Comparison of ENCODE assay signal across 15 cellular contexts in the genomic region with DNA sequence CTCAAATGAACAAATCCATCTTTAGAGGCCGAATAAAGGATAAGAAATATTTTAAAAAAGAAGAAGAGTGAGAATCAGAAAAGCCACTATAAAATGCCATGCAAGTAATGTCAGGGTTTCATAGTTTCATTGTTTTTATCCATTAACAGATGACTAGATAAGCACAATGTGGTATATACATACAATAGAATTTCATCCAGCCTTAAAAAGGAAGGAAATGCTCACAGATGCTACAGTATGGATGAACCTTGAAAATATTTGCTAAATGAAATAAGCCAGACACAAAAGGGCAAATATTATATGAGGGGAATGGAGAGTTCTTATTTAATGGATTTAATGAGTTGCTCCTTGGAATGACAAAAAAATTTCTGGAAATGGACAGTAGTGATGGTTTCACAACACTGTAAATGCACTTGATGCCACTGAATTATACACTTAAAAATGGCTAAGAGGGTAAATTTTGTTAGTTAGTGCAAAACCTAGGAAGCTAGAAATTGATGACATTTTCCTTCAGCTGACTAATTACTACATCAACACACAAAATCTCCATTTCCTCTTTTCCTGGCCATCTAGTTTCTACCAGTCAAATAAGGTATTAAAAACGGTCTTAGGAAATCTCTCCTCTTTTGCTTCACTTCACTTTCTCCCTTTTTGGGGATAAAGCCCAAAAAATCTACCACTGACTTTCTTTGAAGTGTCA.
"Had no signal": no experiment of that assay in that cellular context is flagged by ENCODE, and none has a peak within 500 bp of the region (broad histone marks: within the 10 kb centered on the region; RNA-seq: fewer than 3 reads in every experiment).

No MANE protein-coding gene starts in this region.

- H3K4me3 Mint-ChIP-seq: activated CD4-positive, alpha-beta T cell treated with anti-CD3 and anti-CD28 coated beads, Interleukin-2, amount 10 ng/mL, durations not matched to agents 7 days and 5 days; activated naive CD4-positive, alpha-beta T cell treated with anti-CD3 and anti-CD28 coated beads for 36 hours; effector memory CD8-positive, alpha-beta T cell; nephron progenitor cell had no signal

- H3K27me3 ChIP-seq: adrenal gland, suprapubic skin, upper lobe of left lung had no signal

- H3K4me1 ChIP-seq: suprapubic skin had no signal

- DNase-seq: activated CD4-positive, alpha-beta T cell treated with anti-CD3 and anti-CD28 coated beads, Interleukin-2, amount 10 ng/mL, durations not matched to agents 7 days and 5 days; activated CD4-positive, CD25-positive, alpha-beta regulatory T cell; activated CD8-positive, alpha-beta memory T cell treated with anti-CD3 and anti-CD28 coated beads for 24 hours; activated naive CD4-positive, alpha-beta T cell treated with anti-CD3 and anti-CD28 coated beads for 36 hours; adrenal gland; central memory CD4-positive, alpha-beta T cell; effector memory CD8-positive, alpha-beta T cell; kidney; left ventricle myocardium superior; nephron progenitor cell; stimulated activated CD4-positive, alpha-beta T cell treated with anti-CD3 and anti-CD28 coated beads, Interleukin-2, amount 100 ng/mL, for 48 hours; stimulated activated naive CD8-positive, alpha-beta T cell treated with anti-CD3 and anti-CD28 coated beads, Interleukin-15, Interleukin-2, amounts not matched to agents 100 U/mL and 50 U/mL, for 24 hours; upper lobe of left lung had no signal

- H3K27ac Mint-ChIP-seq: activated CD4-positive, alpha-beta T cell treated with anti-CD3 and anti-CD28 coated beads, Interleukin-2, amount 10 ng/mL, durations not matched to agents 7 days and 5 days; activated naive CD4-positive, alpha-beta T cell treated with anti-CD3 and anti-CD28 coated beads for 36 hours; effector memory CD8-positive, alpha-beta T cell; nephron progenitor cell had no signal

- H3K4me3 ChIP-seq: adrenal gland, coronary artery, suprapubic skin, upper lobe of left lung had no signal

- H3K9me3 ChIP-seq: adrenal gland, suprapubic skin, upper lobe of left lung had no signal

- H3K36me3 ChIP-seq: adrenal gland, suprapubic skin, upper lobe of left lung had no signal

- ATAC-seq: effector memory CD8-positive, alpha-beta T cell; left ventricle myocardium superior; stimulated activated naive CD8-positive, alpha-beta T cell treated with anti-CD3 and anti-CD28 coated beads, Interleukin-15, Interleukin-2, amounts not matched to agents 100 U/mL and 50 U/mL, for 24 hours had no signal

- H3K9me3 Mint-ChIP-seq: activated CD4-positive, alpha-beta T cell treated with anti-CD3 and anti-CD28 coated beads, Interleukin-2, amount 10 ng/mL, durations not matched to agents 7 days and 5 days; activated naive CD4-positive, alpha-beta T cell treated with anti-CD3 and anti-CD28 coated beads for 36 hours; effector memory CD8-positive, alpha-beta T cell; nephron progenitor cell had no signal

- H3K4me1 Mint-ChIP-seq: nephron progenitor cell had no signal

- FAIRE-seq: kidney had no signal

- H3K27ac ChIP-seq: adrenal gland, coronary artery, suprapubic skin, upper lobe of left lung had no signal
